In genomic region chr7:65798111-65799075, GRCh38 we compare ENCODE assay signal across 8 cellular contexts.
DNase-seq lines count a peak whose midpoint lies in the region; ATAC-seq and TF ChIP-seq lines count a peak whose summit lies in the region.

No MANE protein-coding gene starts in this region.

- no peak overlapping the region for H3K27ac ChIP-seq in MM.1S (ENCODE audit: low read length)

- no peaks in the 10 kb centered on the region for H3K36me3 ChIP-seq in MM.1S (replicated peaks; ENCODE audit: insufficient read depth, low read length)

- no peaks in the 10 kb centered on the region for H3K9me2 ChIP-seq in MM.1S (replicated peaks; ENCODE audit: insufficient read depth, low read length)

- no peaks in the 10 kb centered on the region for H3K79me2 ChIP-seq in MM.1S (ENCODE audit: low read length)

- ATAC-seq in GM21528 (IDR thresholded peaks at IDR 0.05; ENCODE audit: low FRiP score, unreplicated experiment) (peak; percentile 94), left ventricle myocardium superior (no peak)

- no peak overlapping the region for H2AFZ ChIP-seq in MM.1S (ENCODE audit: low read length)

- no peaks in the 10 kb centered on the region for H3K9me3 ChIP-seq in MM.1S (replicated peaks; ENCODE audit: insufficient read depth, low read length)

- intact Hi-C loops in left ventricle myocardium superior (cut with micrococcal nuclease): no loop called here

- no peaks in the 10 kb centered on the region for H3K27me3 ChIP-seq in MM.1S (replicated peaks; ENCODE audit: insufficient read depth, low read length)

- H3F3A ChIP-seq in MM.1S (ENCODE audit: insufficient read depth, low read length): no peaks in the 10 kb centered on the region

- no peak overlapping the region for H3K9ac ChIP-seq in MM.1S (ENCODE audit: low read length)

- H4K20me1 ChIP-seq in MM.1S (ENCODE audit: insufficient read depth, low read length): no peaks in the 10 kb centered on the region

- H3K4me2 ChIP-seq in MM.1S (ENCODE audit: low read depth, low read length): no peak overlapping the region

- no peak for TF ChIP-seq CTCF in GM12865 (IDR thresholded peaks at IDR 0.05; ENCODE audit: insufficient read depth, low read depth, low read length, missing control alignments)
- TF ChIP-seq CTCF in choroid plexus epithelial cell (conservative IDR thresholded peaks at IDR 0.05; ENCODE audit: low read depth, low read length): no peak
- no peak for TF ChIP-seq CTCF in MM.1S (IDR thresholded peaks at IDR 0.05; ENCODE audit: low read length)

- peak; percentile 86 for DNase-seq in GM12865 (ENCODE audit: low read depth)
- DNase-seq in HPDE6-E6E7 (ENCODE audit: extremely low spot score): peak; percentile 45
- peak; percentile 72 for DNase-seq in choroid plexus epithelial cell (ENCODE audit: low read depth)
- DNase-seq in left ventricle myocardium superior: no peak
- DNase-seq in NCI-H526 treated with DMSO at 0.1 percent for 48 hours (lab: John Stamatoyannopoulos, UW): no peak
- no peak for DNase-seq in MM.1S
- DNase-seq in midbrain (lab: John Stamatoyannopoulos, UW): no peak

- H3K4me3 ChIP-seq in GM12865 (ENCODE audit: low read depth, low read length) (peak overlapping the region; percentile 13; the same call in 1 of the 2 replicates), choroid plexus epithelial cell (ENCODE audit: low read depth, low read length) (no peak overlapping the region), MM.1S (ENCODE audit: low read length) (no peak overlapping the region)

- no peaks in the 10 kb centered on the region for H3K4me1 ChIP-seq in MM.1S (ENCODE audit: low read length)

Comparison
In these comparisons a context has a peak if more than half of its experiments do, and no peak if none do; other contexts are left out.
1. DNase-seq: peak in GM12865 (single experiment), HPDE6-E6E7 (single experiment) and choroid plexus epithelial cell (single experiment); none in left ventricle myocardium superior (single experiment), NCI-H526 treated with DMSO at 0.1 percent for 48 hours (single experiment), MM.1S (single experiment) and midbrain (single experiment).